Comparison of ENCODE assay signal across 1 cellular context in genomic region chr10:103896225-103896624, GRCh38.
TF ChIP-seq lines count a peak whose summit lies in the region.

No MANE protein-coding gene starts in this region.

TF ChIP-seq in IMR-90, 13 proteins besides CTCF, POLR2A, EP300 and RAD21 (continued from another document):
- no peak for TF ChIP-seq ELK1 (IDR thresholded peaks at IDR 0.05; ENCODE audit: borderline replicate concordance, low read depth, low read length)
